13 cellular contexts compared by ENCODE assay signal in genomic region chr12:26425587-26426260, GRCh38.
DNase-seq lines count a peak whose midpoint lies in the region; ATAC-seq and TF ChIP-seq lines count a peak whose summit lies in the region.
"Had no signal": no experiment of that assay in that cellular context is flagged by ENCODE, and none has a peak within 500 bp of the region (broad histone marks: within the 10 kb centered on the region; RNA-seq: fewer than 3 reads in every experiment).

No MANE protein-coding gene starts in this region.

- no peak overlapping the region for H3K27ac ChIP-seq in A673 (ENCODE audit: low read depth, low read length, poor library complexity, severe bottlenecking)
- no peak overlapping the region for H3K27ac ChIP-seq in gastroesophageal sphincter
- H3K27ac ChIP-seq: HL-60, left ventricle myocardium inferior, prostate gland had no signal

- CTCF ChIA-PET in A673 (lab: Charles Lee): no interaction called here

- H3K9me3 ChIP-seq in A673 (ENCODE audit: low read depth, low read length, poor library complexity, severe bottlenecking): no peaks in the 10 kb centered on the region
- H3K9me3 ChIP-seq in gastroesophageal sphincter: no peaks in the 10 kb centered on the region
- H3K9me3 ChIP-seq: left ventricle myocardium inferior, prostate gland had no signal

- BruUV-seq in A673 (replicated peaks; lab: Mats Ljungman, UMichigan): no TSS peak

- DNase-seq in A673 (ENCODE audit: low spot score) (peak; percentile 6), NCI-H1092 (lab: John Stamatoyannopoulos, UW) (no peak), SHP77 (lab: John Stamatoyannopoulos, UW) (no peak)
- no peak for DNase-seq in activated CD8-positive, alpha-beta memory T cell treated with anti-CD3 and anti-CD28 coated beads for 24 hours
- DNase-seq: activated CD4-positive, alpha-beta T cell treated with anti-CD3 and anti-CD28 coated beads, Interleukin-2, amount 50 U/mL, for 1 hour; left ventricle myocardium inferior; NCI-H2029 treated with DMSO at 0.1 percent for 48 hours had no signal

- POLR2A ChIA-PET in A673 (lab: Charles Lee; ENCODE audit: low non-redundant PET): no interaction called here

- ATAC-seq in GM19025 (IDR thresholded peaks at IDR 0.05; ENCODE audit: low read depth, unreplicated experiment): peak; percentile 55
- peak; percentile 55 for ATAC-seq in HG02763 (IDR thresholded peaks at IDR 0.05; ENCODE audit: unreplicated experiment)
- ATAC-seq in HG03575 (IDR thresholded peaks at IDR 0.05; ENCODE audit: extremely low read depth, insufficient number of reproducible peaks, low FRiP score, unreplicated experiment): peak; percentile 76
- no peak for ATAC-seq in gastroesophageal sphincter

- no peak for TF ChIP-seq POLR2A in gastroesophageal sphincter (IDR thresholded peaks at IDR 0.05)

- intact Hi-C loops in A673 (cut with micrococcal nuclease; ENCODE audit: unreplicated experiment): no loop called here

- no peaks in the 10 kb centered on the region for H3K36me3 ChIP-seq in A673 (ENCODE audit: insufficient read depth, low read length, poor library complexity, severe bottlenecking)
- H3K36me3 ChIP-seq in gastroesophageal sphincter: no peaks in the 10 kb centered on the region
- H3K36me3 ChIP-seq: left ventricle myocardium inferior, prostate gland had no signal

- TF ChIP-seq CTCF in A673 (conservative IDR thresholded peaks at IDR 0.05; ENCODE audit: low read depth, low read length) (no peak), gastroesophageal sphincter (IDR thresholded peaks at IDR 0.05) (no peak)

- H3K4me1 ChIP-seq in A673 (ENCODE audit: insufficient read depth, low read length, poor library complexity, severe bottlenecking): peaks cover 4% of the 10 kb centered on the region
- no peaks in the 10 kb centered on the region for H3K4me1 ChIP-seq in gastroesophageal sphincter
- H3K4me1 ChIP-seq: prostate gland had no signal

- WGBS in gastroesophageal sphincter (ENCODE audit: low coverage in 1 of 2), 2 donors: 69 to 75% methylated on average over 5 to 6 of the region's 6 CpGs

- H3K4me3 ChIP-seq in A673 (ENCODE audit: low read depth, low read length, poor library complexity, severe bottlenecking) (no peak overlapping the region), gastroesophageal sphincter (no peak overlapping the region)
- H3K4me3 ChIP-seq: left ventricle myocardium inferior, prostate gland had no signal

- TF ChIP-seq EP300 in gastroesophageal sphincter (IDR thresholded peaks at IDR 0.05): no peak

- no peaks in the 10 kb centered on the region for H3K27me3 ChIP-seq in A673 (replicated peaks; ENCODE audit: insufficient read depth, low read depth, low read length, poor library complexity)
- H3K27me3 ChIP-seq in gastroesophageal sphincter: no peaks in the 10 kb centered on the region
